In genomic region chr3:15794842-15795562, GRCh38 we compare ENCODE assay signal across 8 cellular contexts. TPM values are rescaled to one million over a fixed set of nuclear protein-coding genes. Genes with fewer than 3 reads are reported as not detected.
A peak's percentile ranks its signal among the peaks of the same experiment; 100 is the strongest.
DNase-seq lines count a peak whose midpoint lies in the region; ATAC-seq and TF ChIP-seq lines count a peak whose summit lies in the region.

No MANE protein-coding gene starts in this region.

- no peak for TF ChIP-seq CTCF in left ventricle myocardium inferior (IDR thresholded peaks at IDR 0.05; ENCODE audit: borderline replicate concordance)
- no peak for TF ChIP-seq CTCF in left lung (IDR thresholded peaks at IDR 0.05)
- no peak for TF ChIP-seq CTCF in vagina (IDR thresholded peaks at IDR 0.05)

- H3K27me3 ChIP-seq in left ventricle myocardium inferior (ENCODE audit: low read depth) (no peaks in the 10 kb centered on the region), left lung (no peaks in the 10 kb centered on the region), vagina (no peaks in the 10 kb centered on the region)

- TF ChIP-seq POLR2A in vagina (IDR thresholded peaks at IDR 0.05) = no peak

- H3K4me3 Mint-ChIP-seq in activated naive CD8-positive, alpha-beta T cell treated with anti-CD3 and anti-CD28 coated beads for 36 hours = peak overlapping the region; percentile 14

- no peaks in the 10 kb centered on the region for H3K36me3 ChIP-seq in left ventricle myocardium inferior
- H3K36me3 ChIP-seq in left lung = no peaks in the 10 kb centered on the region
- H3K36me3 ChIP-seq in vagina = no peaks in the 10 kb centered on the region

- H3K9me3 Mint-ChIP-seq in activated naive CD8-positive, alpha-beta T cell treated with anti-CD3 and anti-CD28 coated beads for 36 hours = peaks cover 3% of the 10 kb centered on the region

- peaks cover 25% of the 10 kb centered on the region for H3K4me1 ChIP-seq in left ventricle myocardium inferior
- peaks cover 0 to 71% of the 10 kb centered on the region in 2 donors for H3K4me1 ChIP-seq in left lung
- H3K4me1 ChIP-seq in vagina = peaks cover 61% of the 10 kb centered on the region

- peak overlapping the region; percentile 75 for H3K27ac ChIP-seq in left ventricle myocardium inferior (replicated peaks)
- H3K27ac ChIP-seq in left lung = peak overlapping the region; percentile 91 to 97
- H3K27ac ChIP-seq in vagina = peak overlapping the region; percentile 91

- H3K27ac Mint-ChIP-seq in activated naive CD8-positive, alpha-beta T cell treated with anti-CD3 and anti-CD28 coated beads for 36 hours = peak overlapping the region; percentile 77

- peaks cover 48% of the 10 kb centered on the region for H3K4me1 Mint-ChIP-seq in activated naive CD8-positive, alpha-beta T cell treated with anti-CD3 and anti-CD28 coated beads for 36 hours

- intact Hi-C loops in left ventricle myocardium inferior (cut with micrococcal nuclease) (no loop called here), Right ventricle myocardium inferior (cut with DNase I) (no loop called here), left lung (cut with DNase I) (loop anchor here in 1 of 2 donors (5.0 kb wide), 1 partner anchor 163 kb away; no protein-coding TSS in a partner anchor), vagina (cut with DNase I) (no loop called here)

- H3K36me3 Mint-ChIP-seq in activated naive CD8-positive, alpha-beta T cell treated with anti-CD3 and anti-CD28 coated beads for 36 hours = peaks cover 35% of the 10 kb centered on the region

- no peak for DNase-seq in left ventricle myocardium inferior
- DNase-seq in Right ventricle myocardium inferior (ENCODE audit: missing footprints) = no peak
- no peak for DNase-seq in activated naive CD8-positive, alpha-beta T cell treated with anti-CD3 and anti-CD28 coated beads for 36 hours
- no peak for DNase-seq in left lung
- DNase-seq in vagina (ENCODE audit: extremely low spot score in 2 of 2) = no peak
- DNase-seq in NCI-H2171 (lab: John Stamatoyannopoulos, UW) = no peak
- no peak for DNase-seq in HuH-7.5 (ENCODE audit: low spot score)
- no peak for DNase-seq in GF-D8 (lab: John Stamatoyannopoulos, UW)

- H3K9me3 ChIP-seq in left ventricle myocardium inferior (replicated peaks) (peaks cover 7% of the 10 kb centered on the region), left lung (no peaks in the 10 kb centered on the region), vagina (no peaks in the 10 kb centered on the region)

- H3K4me3 ChIP-seq in left ventricle myocardium inferior (peak overlapping the region; percentile 55), left lung (peak overlapping the region; percentile 18 to 37), vagina (peak overlapping the region; percentile 23 to 45)

- no peaks in the 10 kb centered on the region for H3K27me3 Mint-ChIP-seq in activated naive CD8-positive, alpha-beta T cell treated with anti-CD3 and anti-CD28 coated beads for 36 hours

- ATAC-seq in Right ventricle myocardium inferior (no peak), left lung (no peak)

RNA-seq across cellular contexts. Expression of gene ANKRD28, which starts 2.8 kb away (rescaled TPM):
- total RNA-seq in left ventricle myocardium inferior = 21.6 TPM
- 23.6 TPM for total RNA-seq in Right ventricle myocardium inferior
- 10 to 100 TPM; 31.2 to 33.1 TPM for total RNA-seq in activated naive CD8-positive, alpha-beta T cell treated with anti-CD3 and anti-CD28 coated beads for 36 hours
- total RNA-seq in left lung = 10 to 100 TPM; 49.2 to 60.0 TPM
- 48.6 TPM for total RNA-seq in vagina
